ENCODE assay signal across 8 cellular contexts in the genomic region with DNA sequence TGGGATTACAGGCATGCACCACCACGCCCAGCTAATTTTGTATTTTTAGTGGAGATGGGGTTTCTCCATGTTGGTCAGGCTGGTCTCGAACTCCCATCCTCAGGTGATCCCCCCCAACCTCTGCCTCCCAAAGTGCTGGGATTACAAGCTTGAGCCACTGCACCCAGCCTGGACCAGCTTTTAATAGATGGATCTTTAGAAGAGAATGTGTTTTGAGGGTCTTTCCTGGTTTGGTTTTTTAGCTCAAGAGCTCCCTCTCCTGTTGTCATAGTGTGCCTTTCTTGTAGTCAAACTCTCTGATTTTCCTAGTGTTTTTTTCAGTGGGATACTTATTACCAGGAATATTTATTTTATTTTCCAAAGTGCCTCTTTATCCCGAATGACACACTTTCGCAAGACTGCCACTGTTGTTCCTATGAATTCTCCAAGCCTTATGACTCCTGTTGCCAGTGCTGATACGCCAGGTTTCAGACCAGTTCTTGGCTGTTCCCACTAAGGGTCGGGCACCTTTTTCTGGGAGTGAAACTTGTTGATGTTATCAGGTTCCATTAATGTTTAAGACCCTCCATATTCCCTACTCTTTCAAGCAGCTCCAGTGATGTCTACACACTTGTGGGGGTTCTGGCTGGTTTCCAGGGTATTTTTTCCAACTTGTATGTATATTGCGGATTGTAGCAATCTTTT. TPM values are rescaled to one million over a fixed set of nuclear protein-coding genes. Genes with fewer than 3 reads are reported as not detected.
DNase-seq lines count a peak whose midpoint lies in the region; ATAC-seq, FAIRE-seq and TF ChIP-seq lines count a peak whose summit lies in the region.

No MANE protein-coding gene starts in this region.

- no peaks in the 10 kb centered on the region for H3K36me3 Mint-ChIP-seq in nephron (ENCODE audit: low read depth)
- no peaks in the 10 kb centered on the region for H3K36me3 Mint-ChIP-seq in activated naive CD8-positive, alpha-beta T cell treated with anti-CD3 and anti-CD28 coated beads for 36 hours
- H3K36me3 Mint-ChIP-seq in T-cell, result no peaks in the 10 kb centered on the region

- DNase-seq in AG04449 (ENCODE audit: low read depth, low spot score), result no peak
- peak; percentile 35 for DNase-seq in GM18507 (ENCODE audit: extremely low spot score, insufficient read length, low read depth)
- DNase-seq in NCI-H69 (lab: John Stamatoyannopoulos, UW), result peak; percentile 53
- DNase-seq in dermis microvascular lymphatic vessel endothelial cell (ENCODE audit: low read depth in 2 of 2), result peak; percentile 61 to 64
- DNase-seq in activated naive CD8-positive, alpha-beta T cell treated with anti-CD3 and anti-CD28 coated beads for 36 hours, result no peak
- DNase-seq in T-cell, result no peak

- no peak overlapping the region for H3K4me3 Mint-ChIP-seq in nephron
- H3K4me3 Mint-ChIP-seq in activated naive CD8-positive, alpha-beta T cell treated with anti-CD3 and anti-CD28 coated beads for 36 hours, result no peak overlapping the region
- H3K4me3 Mint-ChIP-seq in T-cell, result no peak overlapping the region

- no peak for FAIRE-seq in GM18507 (lab: Jason Lieb, UNC)

- POLR2A ChIA-PET in AG04449 (lab: Yijun Ruan, JAX), result interaction anchor here (0.6 to 1.2 kb wide), 4 partner anchors 94 to 226 kb away, joined by 3 to 7 read pairs (median 4); no protein-coding TSS in a partner anchor
- POLR2A ChIA-PET in T-cell (lab: Charles Lee), result interaction anchor here in 1 of 2 donors (0.6 kb wide), 1 partner anchor 50 kb away, joined by 4 read pairs; no protein-coding TSS in a partner anchor

- no peak overlapping the region for H3K4me3 ChIP-seq in AG04449 (ENCODE audit: low read depth, low read length)

- TF ChIP-seq CTCF in AG04449 (IDR thresholded peaks at IDR 0.05; ENCODE audit: insufficient read depth, low read length, missing control alignments) (peak; percentile 49), nephron (IDR thresholded peaks at IDR 0.05; ENCODE audit: unreplicated experiment in 3 of 3) (peak; percentile 63 to 69 (median 67))

- H3K27me3 Mint-ChIP-seq in nephron (ENCODE audit: low read depth) (peaks cover 4% of the 10 kb centered on the region), T-cell (no peaks in the 10 kb centered on the region)
- no peaks in the 10 kb centered on the region for H3K27me3 Mint-ChIP-seq in activated naive CD8-positive, alpha-beta T cell treated with anti-CD3 and anti-CD28 coated beads for 36 hours

- H3K4me1 Mint-ChIP-seq in nephron, result peaks cover 20% of the 10 kb centered on the region
- H3K4me1 Mint-ChIP-seq in activated naive CD8-positive, alpha-beta T cell treated with anti-CD3 and anti-CD28 coated beads for 36 hours, result no peaks in the 10 kb centered on the region
- H3K4me1 Mint-ChIP-seq in T-cell, result no peaks in the 10 kb centered on the region

- H3K9me3 Mint-ChIP-seq in nephron (no peaks in the 10 kb centered on the region), T-cell (no peaks in the 10 kb centered on the region)
- no peaks in the 10 kb centered on the region for H3K9me3 Mint-ChIP-seq in activated naive CD8-positive, alpha-beta T cell treated with anti-CD3 and anti-CD28 coated beads for 36 hours

- ATAC-seq in HG03045 (IDR thresholded peaks at IDR 0.05; ENCODE audit: unreplicated experiment), result no peak
- no peak for ATAC-seq in T-cell (replicated peaks in 1 of 4)

- H3K27ac Mint-ChIP-seq in nephron (peak overlapping the region in 2 of 3 experiments; percentile 18 to 59), T-cell (no peak overlapping the region)
- H3K27ac Mint-ChIP-seq in activated naive CD8-positive, alpha-beta T cell treated with anti-CD3 and anti-CD28 coated beads for 36 hours, result no peak overlapping the region

- CTCF ChIA-PET in AG04449 (lab: Yijun Ruan, JAX), result interaction anchor here (0.7 to 4.6 kb wide), 55 partner anchors 9 to 346 kb away, joined by 3 to 50 read pairs (median 6); a partner anchor contains a TSS
- CTCF ChIA-PET in T-cell (lab: Charles Lee), result interaction anchor here in 1 of 2 donors (1.0 kb wide), 2 partner anchors 31 to 184 kb away, joined by 3 to 5 read pairs; a partner anchor contains a TSS

RNA-seq across cellular contexts. Expression of a gene that starts 31.5 kb away (rescaled TPM):
- total RNA-seq in dermis microvascular lymphatic vessel endothelial cell (19.7 and 30.9 TPM in 2 replicates), T-cell (10 to 100 TPM in 4 of 5 donors, 1 to 10 TPM in 1; 8.6 to 14.9 (median 11.1) TPM)
- total RNA-seq in activated naive CD8-positive, alpha-beta T cell treated with anti-CD3 and anti-CD28 coated beads for 36 hours, result 10 to 100 TPM; 27.8 to 28.1 TPM

Comparison
In these comparisons a context has a peak if more than half of its experiments do, and no peak if none do; other contexts are left out.
1. DNase-seq: peak in GM18507 (single experiment), NCI-H69 (single experiment) and dermis microvascular lymphatic vessel endothelial cell (2 of 2); none in AG04449 (single experiment), activated naive CD8-positive, alpha-beta T cell treated with anti-CD3 and anti-CD28 coated beads for 36 hours (single experiment) and T-cell (0 of 34).
2. H3K27ac Mint-ChIP-seq: peak in nephron (2 of 3); none in activated naive CD8-positive, alpha-beta T cell treated with anti-CD3 and anti-CD28 coated beads for 36 hours (single experiment) and T-cell (0 of 2).